Comparison of ENCODE assay signal across 19 cellular contexts in genomic region chr7:98807306-98807880, GRCh38.
DNase-seq lines count a peak whose midpoint lies in the region; ATAC-seq and TF ChIP-seq lines count a peak whose summit lies in the region.
"Had no signal": no experiment of that assay in that cellular context is flagged by ENCODE, and none has a peak within 500 bp of the region (broad histone marks: within the 10 kb centered on the region; RNA-seq: fewer than 3 reads in every experiment).

No MANE protein-coding gene starts in this region.

- H3K4me1 Mint-ChIP-seq in brain: peaks cover 82% of the 10 kb centered on the region
- peaks cover 2% of the 10 kb centered on the region for H3K4me1 Mint-ChIP-seq in activated naive CD8-positive, alpha-beta T cell treated with anti-CD3 and anti-CD28 coated beads, Interleukin-2, amount 50 U/mL, for 24 hours
- H3K4me1 Mint-ChIP-seq: CD8-positive, alpha-beta memory T cell had no signal

- TF ChIP-seq CTCF in brain (conservative IDR thresholded peaks at IDR 0.05) (no peak), retinal pigment epithelial cell (conservative IDR thresholded peaks at IDR 0.05; ENCODE audit: low read depth, low read length) (no peak), uterus (IDR thresholded peaks at IDR 0.05) (no peak)

- H3K4me1 ChIP-seq in uterus: no peaks in the 10 kb centered on the region

- H3K4me3 ChIP-seq in retinal pigment epithelial cell (ENCODE audit: low read length) (no peak overlapping the region), uterus (no peak overlapping the region)
- H3K4me3 ChIP-seq: MG63 had no signal

- H3K9me3 ChIP-seq in uterus: no peaks in the 10 kb centered on the region
- H3K9me3 ChIP-seq: MG63 had no signal

- intact Hi-C loops in uterus (cut with DNase I; ENCODE audit: low total_unique reads): no loop called here

- DNase-seq in DMS 273 (lab: John Stamatoyannopoulos, UW; ENCODE audit: unreplicated experiment) (peak; percentile 64), DMS 273 treated with DMSO at 0.1 percent for 48 hours (lab: John Stamatoyannopoulos, UW) (no peak), kidney tubule cell (ENCODE audit: low spot score) (peak; percentile 28), retinal pigment epithelial cell (ENCODE audit: low read depth) (peak; percentile 57), uterus (no peak)
- DNase-seq in activated naive CD8-positive, alpha-beta T cell treated with anti-CD3 and anti-CD28 coated beads, Interleukin-2, amount 50 U/mL, for 24 hours: no peak
- DNase-seq: C1 segment of cervical spinal cord; CD8-positive, alpha-beta memory T cell; EL; GF-D8; MG63; NCI-H1417; NCI-H1694 treated with DMSO at 0.1 percent for 48 hours; NCI-H446; NCI-H526; Right ventricle myocardium superior had no signal

- H3K36me3 Mint-ChIP-seq in brain: no peaks in the 10 kb centered on the region
- H3K36me3 Mint-ChIP-seq in activated naive CD8-positive, alpha-beta T cell treated with anti-CD3 and anti-CD28 coated beads, Interleukin-2, amount 50 U/mL, for 24 hours (ENCODE audit: low read depth): no peaks in the 10 kb centered on the region
- H3K36me3 Mint-ChIP-seq: CD8-positive, alpha-beta memory T cell had no signal

- H3K9me3 Mint-ChIP-seq in brain: peaks cover 4 to 16% (median 11%) of the 10 kb centered on the region in 5 experiments
- H3K9me3 Mint-ChIP-seq in activated naive CD8-positive, alpha-beta T cell treated with anti-CD3 and anti-CD28 coated beads, Interleukin-2, amount 50 U/mL, for 24 hours: peaks cover 5% of the 10 kb centered on the region
- H3K9me3 Mint-ChIP-seq: CD8-positive, alpha-beta memory T cell had no signal

- no peak for ATAC-seq in HG02571 (IDR thresholded peaks at IDR 0.05; ENCODE audit: unreplicated experiment)
- ATAC-seq in activated naive CD8-positive, alpha-beta T cell treated with anti-CD3 and anti-CD28 coated beads, Interleukin-2, amount 50 U/mL, for 24 hours: no peak

- H3K4me3 Mint-ChIP-seq in brain: peak overlapping the region in 3 of 5 experiments; percentile 7 to 52 (median 10)
- H3K4me3 Mint-ChIP-seq in activated naive CD8-positive, alpha-beta T cell treated with anti-CD3 and anti-CD28 coated beads, Interleukin-2, amount 50 U/mL, for 24 hours: no peak overlapping the region
- H3K4me3 Mint-ChIP-seq: CD8-positive, alpha-beta memory T cell had no signal

- TF ChIP-seq POLR2A in uterus (IDR thresholded peaks at IDR 0.05): no peak

- H3K27me3 Mint-ChIP-seq in brain: peaks cover 2% of the 10 kb centered on the region
- peaks cover 15% of the 10 kb centered on the region for H3K27me3 Mint-ChIP-seq in activated naive CD8-positive, alpha-beta T cell treated with anti-CD3 and anti-CD28 coated beads, Interleukin-2, amount 50 U/mL, for 24 hours

- no peak overlapping the region for H3K27ac ChIP-seq in uterus
- H3K27ac ChIP-seq: 22Rv1 had no signal

- peak overlapping the region; percentile 11 to 98 (median 88) for H3K27ac Mint-ChIP-seq in brain
- H3K27ac Mint-ChIP-seq in activated naive CD8-positive, alpha-beta T cell treated with anti-CD3 and anti-CD28 coated beads, Interleukin-2, amount 50 U/mL, for 24 hours: no peak overlapping the region

- no peaks in the 10 kb centered on the region for H3K27me3 ChIP-seq in uterus
- H3K27me3 ChIP-seq: MG63 had no signal

- H3K36me3 ChIP-seq in uterus: no peaks in the 10 kb centered on the region
- H3K36me3 ChIP-seq: MG63 had no signal

Comparison
In these comparisons a context has a peak if more than half of its experiments do, and no peak if none do; other contexts are left out.
1. DNase-seq: peak in DMS 273 (single experiment), kidney tubule cell (single experiment) and retinal pigment epithelial cell (single experiment); none in DMS 273 treated with DMSO at 0.1 percent for 48 hours (single experiment), activated naive CD8-positive, alpha-beta T cell treated with anti-CD3 and anti-CD28 coated beads, Interleukin-2, amount 50 U/mL, for 24 hours (single experiment) and uterus (0 of 2).